ENCODE assay signal across 9 cellular contexts in the genomic region with DNA sequence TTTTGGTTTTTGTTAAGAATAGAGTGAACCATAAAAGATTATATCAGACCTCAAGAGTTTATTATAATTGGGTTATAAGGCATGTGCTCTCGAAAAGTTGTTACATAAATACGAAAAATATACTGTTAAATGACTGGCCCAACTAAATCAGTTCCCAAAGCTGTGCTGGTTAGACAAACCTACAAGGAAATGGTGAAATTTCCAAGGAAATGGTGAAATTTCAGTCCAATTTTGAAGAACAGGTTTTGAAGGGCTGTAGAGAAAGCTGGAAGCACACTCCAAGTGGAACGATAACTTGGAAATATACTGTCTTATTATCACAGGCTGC. TPM values are rescaled to one million over a fixed set of nuclear protein-coding genes. Genes with fewer than 3 reads are reported as not detected.
DNase-seq lines count a peak whose midpoint lies in the region; ATAC-seq and TF ChIP-seq lines count a peak whose summit lies in the region.
"Had no signal": no experiment of that assay in that cellular context is flagged by ENCODE, and none has a peak within 500 bp of the region (broad histone marks: within the 10 kb centered on the region; RNA-seq: fewer than 3 reads in every experiment).

No MANE protein-coding gene starts in this region.

- TF ChIP-seq POLR2A in HCT116 (IDR thresholded peaks at IDR 0.05; ENCODE audit: borderline replicate concordance, extremely low read depth, insufficient read depth, insufficient read length) (no peak), testis (IDR thresholded peaks at IDR 0.05) (no peak)

- no TSS peak for BruUV-seq in HCT116 (replicated peaks; lab: Mats Ljungman, UMichigan)

- no peaks in the 10 kb centered on the region for H3K27me3 Mint-ChIP-seq in natural killer cell treated with Interleukin-12 subunit alpha and Interleukin-12 subunit beta and Interleukin-15 and Interleukin-18, amount 100 ng/mL, for 72 hours
- H3K27me3 Mint-ChIP-seq: naive B cell had no signal

- no peak for ATAC-seq in HCT116
- ATAC-seq in left lung, result no peak
- no peak for ATAC-seq in natural killer cell treated with Interleukin-12 subunit alpha and Interleukin-12 subunit beta and Interleukin-15 and Interleukin-18, amount 100 ng/mL, for 72 hours
- no peak for ATAC-seq in GM21786 (IDR thresholded peaks at IDR 0.05; ENCODE audit: unreplicated experiment)
- ATAC-seq in HG03135 (IDR thresholded peaks at IDR 0.05; ENCODE audit: unreplicated experiment), result no peak

- H3K9me3 Mint-ChIP-seq in natural killer cell treated with Interleukin-12 subunit alpha and Interleukin-12 subunit beta and Interleukin-15 and Interleukin-18, amount 100 ng/mL, for 72 hours, result no peaks in the 10 kb centered on the region
- H3K9me3 Mint-ChIP-seq: naive B cell had no signal

- H3K36me3 Mint-ChIP-seq in natural killer cell treated with Interleukin-12 subunit alpha and Interleukin-12 subunit beta and Interleukin-15 and Interleukin-18, amount 100 ng/mL, for 72 hours, result no peaks in the 10 kb centered on the region
- H3K36me3 Mint-ChIP-seq: naive B cell had no signal

- peak overlapping the region; percentile 93 for H3K9ac ChIP-seq in HCT116 (ENCODE audit: low read length)

- 1 to 4% methylated on average over 3 of the region's 3 CpGs for WGBS in testis, 2 donors

- RAD21 ChIA-PET in HCT116 (lab: Charles Lee; ENCODE audit: low non-redundant PET in 1 of 2, low total read pairs in 2 of 2, uncharacterized antibody in 2 of 2, unreplicated experiment in 2 of 2), result no interaction called here

- TF ChIP-seq RAD21 in HCT116 (IDR thresholded peaks at IDR 0.05; ENCODE audit: low read depth), result no peak

- peaks cover 4% of the 10 kb centered on the region; the same call in 1 of the 2 replicates for H4K20me1 ChIP-seq in HCT116 (ENCODE audit: insufficient read depth)

- CTCF ChIA-PET in HCT116 (lab: Charles Lee), result interaction anchor here (0.7 to 2.1 kb wide), 8 partner anchors 9 to 1204 kb away, joined by 3 to 11 read pairs (median 4); partner anchors contain the start of genes HINT3 and NCOA7

- H3K4me3 Mint-ChIP-seq in natural killer cell treated with Interleukin-12 subunit alpha and Interleukin-12 subunit beta and Interleukin-15 and Interleukin-18, amount 100 ng/mL, for 72 hours, result no peak overlapping the region

- intact Hi-C loops in HCT116 (cut with micrococcal nuclease) (loop anchor here (2.0 kb wide), 1 partner anchor 205 kb away; no protein-coding TSS in a partner anchor), left lung (cut with DNase I) (no loop called here), testis (cut with DNase I; ENCODE audit: low total_unique reads) (no loop called here)

- H3K9me3 ChIP-seq in HCT116 (ENCODE audit: control insufficient read depth in 1 of 2, insufficient read depth in 1 of 2, low read depth in 1 of 2, low read length in 2 of 2) (no peaks in the 10 kb centered on the region), left lung (no peaks in the 10 kb centered on the region), testis (no peaks in the 10 kb centered on the region)

- DNase-seq in HCT116 (ENCODE audit: low read depth, low spot score), result no peak
- DNase-seq in astrocyte of the cerebellum (ENCODE audit: low read depth), result no peak
- no peak for DNase-seq in left lung
- DNase-seq in testis, result no peak
- DNase-seq in natural killer cell treated with Interleukin-12 subunit alpha and Interleukin-12 subunit beta and Interleukin-15 and Interleukin-18, amount 100 ng/mL, for 72 hours (ENCODE audit: low spot score), result no peak
- DNase-seq in GM19240 (ENCODE audit: insufficient read length, low spot score), result no peak

- H3K36me3 ChIP-seq in HCT116 (ENCODE audit: control insufficient read depth in 1 of 2, insufficient read depth in 2 of 2, low read length in 2 of 2) (no peaks in the 10 kb centered on the region), left lung (peaks cover 0 to 9% of the 10 kb centered on the region in 2 donors), testis (ENCODE audit: low read depth, missing control alignments) (no peaks in the 10 kb centered on the region)

- peaks cover 3 to 11% of the 10 kb centered on the region in 2 donors for H3K4me1 Mint-ChIP-seq in natural killer cell treated with Interleukin-12 subunit alpha and Interleukin-12 subunit beta and Interleukin-15 and Interleukin-18, amount 100 ng/mL, for 72 hours (ENCODE audit: low read depth in 2 of 2)

- no peaks in the 10 kb centered on the region for H3K27me3 ChIP-seq in HCT116 (ENCODE audit: insufficient read depth, low read length)
- no peaks in the 10 kb centered on the region for H3K27me3 ChIP-seq in left lung
- no peaks in the 10 kb centered on the region for H3K27me3 ChIP-seq in testis

- POLR2A ChIA-PET in HCT116 (lab: Charles Lee), result interaction anchor here (0.8 to 2.4 kb wide), 6 partner anchors 9 to 205 kb away, joined by 3 to 14 read pairs (median 4); partner anchors contain the start of gene NCOA7

- no peak overlapping the region for H3K27ac Mint-ChIP-seq in natural killer cell treated with Interleukin-12 subunit alpha and Interleukin-12 subunit beta and Interleukin-15 and Interleukin-18, amount 100 ng/mL, for 72 hours
- H3K27ac Mint-ChIP-seq: naive B cell had no signal

- peak overlapping the region; percentile 76 for H2AFZ ChIP-seq in HCT116 (ENCODE audit: low read depth, low read length, poor library complexity, severe bottlenecking)

- H3K27ac ChIP-seq in HCT116 (ENCODE audit: low read depth, low read length) (peak overlapping the region; percentile 81), left lung (peak overlapping the region; percentile 74 to 78), testis (peak overlapping the region; percentile 34 to 85)

- H3K4me2 ChIP-seq in HCT116 (ENCODE audit: low read length), result peak overlapping the region; percentile 88

- H3K9me2 ChIP-seq in HCT116 (ENCODE audit: insufficient read depth), result peaks cover 6% of the 10 kb centered on the region; the same call in 1 of the 2 replicates

- H3K4me3 ChIP-seq in HCT116 (replicated peaks in 1 of 2; ENCODE audit: low read depth in 1 of 2, low read length in 2 of 2), result peak overlapping the region; percentile 77 to 90
- H3K4me3 ChIP-seq in astrocyte of the cerebellum (ENCODE audit: low read depth, low read length), result peak overlapping the region; percentile 85
- H3K4me3 ChIP-seq in left lung, result peak overlapping the region; percentile 63 to 89
- H3K4me3 ChIP-seq in testis, result peak overlapping the region; percentile 77 to 94

- in situ Hi-C loops in astrocyte of the cerebellum (cut with HindIII; ENCODE audit: low sequenced_read_pairs), result no loop called here

- peaks cover 7 to 39% of the 10 kb centered on the region in 2 experiments for H3K4me1 ChIP-seq in HCT116 (ENCODE audit: control insufficient read depth in 1 of 2, insufficient read depth in 2 of 2, low read length in 2 of 2)
- H3K4me1 ChIP-seq in left lung, result peaks cover 6 to 22% of the 10 kb centered on the region in 2 donors
- H3K4me1 ChIP-seq in testis, result peaks cover 12% of the 10 kb centered on the region

- peaks cover 55% of the 10 kb centered on the region for H3K79me2 ChIP-seq in HCT116 (ENCODE audit: insufficient read depth, low read length)

- no peak for TF ChIP-seq CTCF in HCT116 (IDR thresholded peaks at IDR 0.05 in 2 of 3, conservative IDR thresholded peaks at IDR 0.05 in 1 of 3; ENCODE audit: borderline replicate concordance in 1 of 3, insufficient read depth in 1 of 3, low read depth in 2 of 3, low read length in 2 of 3)
- no peak for TF ChIP-seq CTCF in astrocyte of the cerebellum (IDR thresholded peaks at IDR 0.05; ENCODE audit: low read depth, low read length, missing control alignments)
- no peak for TF ChIP-seq CTCF in left lung (IDR thresholded peaks at IDR 0.05)
- no peak for TF ChIP-seq CTCF in testis (IDR thresholded peaks at IDR 0.05)

TF ChIP-seq in HCT116, 20 proteins besides CTCF, POLR2A, EP300 and RAD21:
- TF ChIP-seq ZBTB33 (IDR thresholded peaks at IDR 0.05; ENCODE audit: extremely low read depth, insufficient replicate concordance, low read length), result no peak
- TF ChIP-seq EZH2phosphoT487 (IDR thresholded peaks at IDR 0.05; ENCODE audit: borderline replicate concordance), result no peak
- TF ChIP-seq SP1 (IDR thresholded peaks at IDR 0.05; ENCODE audit: low read depth), result 0 out of 2 replicates have a peak, but pooled peaks have one; percentile 13
- TF ChIP-seq, protein P1, sequence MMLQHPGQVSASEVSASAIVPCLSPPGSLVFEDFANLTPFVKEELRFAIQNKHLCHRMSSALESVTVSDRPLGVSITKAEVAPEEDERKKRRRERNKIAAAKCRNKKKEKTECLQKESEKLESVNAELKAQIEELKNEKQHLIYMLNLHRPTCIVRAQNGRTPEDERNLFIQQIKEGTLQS (IDR thresholded peaks at IDR 0.05), result no peak
- no peak for TF ChIP-seq SIN3A (IDR thresholded peaks at IDR 0.05; ENCODE audit: low read depth)
- TF ChIP-seq EZH2 (IDR thresholded peaks at IDR 0.05), result no peak
- TF ChIP-seq JUND (IDR thresholded peaks at IDR 0.05), result no peak
- no peak for TF ChIP-seq ZNF274 (IDR thresholded peaks at IDR 0.05; ENCODE audit: low read depth, low read length)

RNA-seq across cellular contexts. Expression of gene TRMT11, which starts 0.4 kb away (rescaled TPM):
- total RNA-seq in HCT116 (2021; ENCODE audit: unreplicated experiment) (41.8 TPM), left lung (10 to 100 TPM; 17.2 to 22.2 TPM), testis (10 to 100 TPM; 32.2 to 51.2 TPM)
- polyA plus RNA-seq in HCT116 (2012), result 16.0 and 22.5 TPM in 2 replicates
- 16.1 TPM for polyA plus RNA-seq in testis (ENCODE audit: insufficient read depth, low read depth, low replicate concordance)
- 10 to 100 TPM; 23.7 to 47.2 TPM for total RNA-seq in natural killer cell treated with Interleukin-12 subunit alpha and Interleukin-12 subunit beta and Interleukin-15 and Interleukin-18, amount 100 ng/mL, for 72 hours

RNA-seq across cellular contexts. Expression of gene HINT3, which starts 29.4 kb away (rescaled TPM):
- total RNA-seq in HCT116 (2021; ENCODE audit: unreplicated experiment), result 12.7 TPM
- 5.6 and 7.9 TPM in 2 replicates for polyA plus RNA-seq in HCT116 (2012)
- total RNA-seq in left lung, result 10 to 100 TPM; 23.8 to 29.7 TPM
- total RNA-seq in testis, result 10 to 100 TPM; 19.0 to 22.5 TPM
- 24.8 TPM for polyA plus RNA-seq in testis (ENCODE audit: insufficient read depth, low read depth, low replicate concordance)
- 10 to 100 TPM in 1 of 2 donors, 1 to 10 TPM in 1; 8.1 to 12.4 TPM for total RNA-seq in natural killer cell treated with Interleukin-12 subunit alpha and Interleukin-12 subunit beta and Interleukin-15 and Interleukin-18, amount 100 ng/mL, for 72 hours
